In genomic region chr10:11901454-11902431, GRCh38 we compare ENCODE assay signal across 1 cellular context.
TF ChIP-seq lines count a peak whose summit lies in the region.

No MANE protein-coding gene starts in this region.

TF ChIP-seq in K562, 482 proteins besides CTCF, POLR2A, EP300 and RAD21 (continued from another document):
- no peak for TF ChIP-seq HOMEZ (CRISPR knock-in tag; IDR thresholded peaks at IDR 0.05)
- TF ChIP-seq EP400 (IDR thresholded peaks at IDR 0.05) = no peak
